ENCODE assay signal across 8 cellular contexts in the genomic region with DNA sequence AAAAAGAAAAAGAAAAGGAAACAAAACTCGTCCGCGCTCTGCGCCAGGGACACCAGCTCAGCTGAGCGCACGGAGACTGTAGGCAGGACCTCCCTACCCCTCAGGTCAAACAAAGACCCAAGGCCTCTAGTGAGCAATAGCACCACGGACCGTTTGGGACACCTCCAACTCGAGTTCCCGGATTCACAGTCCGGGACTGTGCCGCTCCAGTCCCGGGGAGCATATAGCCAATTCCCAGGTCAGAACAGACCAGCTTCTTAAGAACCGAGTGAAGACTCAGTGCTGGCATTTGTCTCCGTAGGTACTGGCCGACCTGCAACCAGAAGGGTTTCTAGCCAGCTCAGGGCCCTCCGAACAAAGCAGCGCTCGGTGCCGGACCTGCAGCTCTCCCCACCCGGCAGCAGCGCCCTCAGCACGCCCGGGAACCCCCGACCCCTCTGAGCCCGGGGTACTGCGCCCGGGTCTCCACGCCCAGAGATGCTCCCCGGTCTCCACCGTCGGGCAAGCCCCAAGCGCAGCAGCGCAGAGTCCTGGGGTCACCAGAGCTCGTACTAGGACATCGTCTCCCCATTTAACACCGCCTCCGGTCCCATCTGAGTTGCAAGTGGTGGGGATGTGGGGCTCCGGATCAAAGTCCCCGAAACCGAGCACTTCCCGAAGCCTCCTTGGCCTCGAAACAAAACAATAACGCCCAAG. TPM values are rescaled to one million over a fixed set of nuclear protein-coding genes. Genes with fewer than 3 reads are reported as not detected.
DNase-seq lines count a peak whose midpoint lies in the region; ATAC-seq and TF ChIP-seq lines count a peak whose summit lies in the region.

No MANE protein-coding gene starts in this region.

- H3K4me3 Mint-ChIP-seq in WTC11: peak overlapping the region; percentile 95
- H3K4me3 Mint-ChIP-seq in stimulated activated effector memory CD8-positive, alpha-beta T cell treated with anti-CD3 and anti-CD28 coated beads, Interleukin-12 subunit alpha, Interleukin-12 subunit beta, amount 100 ng/mL, for 72 hours: peak overlapping the region; percentile 80

- WGBS in right lobe of liver (ENCODE audit: insufficient coverage, low coverage, low lambda C conversion rate, missing lambda C conversion rate): under 1% methylated on average over 20 of the region's 44 CpGs

- intact Hi-C loops in right lobe of liver (cut with DNase I): loop anchor here in 1 of 2 donors (5.0 kb wide), 1 partner anchor 40 kb away; no protein-coding TSS in a partner anchor

- H3K9ac ChIP-seq in HUES48 (ENCODE audit: low read depth, low read length): peak overlapping the region; percentile 47

- H3K27me3 Mint-ChIP-seq in WTC11 (ENCODE audit: low read depth): peaks cover 20% of the 10 kb centered on the region

- H3K36me3 ChIP-seq in HUES48 (ENCODE audit: control insufficient read depth, insufficient read depth, low read length) (no peaks in the 10 kb centered on the region), right lobe of liver (no peaks in the 10 kb centered on the region)
- no peaks in the 10 kb centered on the region for H3K36me3 ChIP-seq in effector memory CD4-positive, alpha-beta T cell (ENCODE audit: control insufficient read depth, insufficient read depth, low read length)

- TF ChIP-seq POLR2A in right lobe of liver (IDR thresholded peaks at IDR 0.05): no peak

- TF ChIP-seq CTCF in WTC11 (IDR thresholded peaks at IDR 0.05) (no peak), right lobe of liver (IDR thresholded peaks at IDR 0.05) (no peak)

- H3K9me3 ChIP-seq in HUES48 (ENCODE audit: control insufficient read depth, insufficient read depth, low read length) (no peaks in the 10 kb centered on the region), right lobe of liver (no peaks in the 10 kb centered on the region)
- no peaks in the 10 kb centered on the region for H3K9me3 ChIP-seq in effector memory CD4-positive, alpha-beta T cell (ENCODE audit: control insufficient read depth, low read length)

- H3K27ac ChIP-seq in HUES48 (ENCODE audit: low read depth, low read length) (peak overlapping the region; percentile 59), right lobe of liver (peak overlapping the region; percentile 78 to 80 (median 79))
- peak overlapping the region; percentile 56 for H3K27ac ChIP-seq in effector memory CD4-positive, alpha-beta T cell (ENCODE audit: insufficient read depth, low read length, poor library complexity, severe bottlenecking)

- CTCF ChIA-PET in WTC11 (lab: Charles Lee): interaction anchor here (0.5 to 4.0 kb wide), 26 partner anchors 10 to 249 kb away, joined by 3 to 54 read pairs (median 4); no protein-coding TSS in a partner anchor

- POLR2A ChIA-PET in WTC11 (lab: Charles Lee): interaction anchor here (0.6 to 3.3 kb wide), 14 partner anchors 17 to 317 kb away, joined by 3 to 77 read pairs (median 5); partner anchors contain the start of gene SLC44A1

- H3K4me1 ChIP-seq in HUES48 (ENCODE audit: control insufficient read depth, insufficient read depth, low read length) (peaks cover 14% of the 10 kb centered on the region), right lobe of liver (peaks cover 0 to 40% (median 9%) of the 10 kb centered on the region in 4 donors)
- H3K4me1 ChIP-seq in effector memory CD4-positive, alpha-beta T cell (ENCODE audit: control insufficient read depth, insufficient read depth, low read length, poor library complexity, severe bottlenecking): peaks cover 9% of the 10 kb centered on the region

- H3K27me3 ChIP-seq in HUES48 (ENCODE audit: control insufficient read depth, insufficient read depth, low read length) (peaks cover 12% of the 10 kb centered on the region), right lobe of liver (no peaks in the 10 kb centered on the region)
- H3K27me3 ChIP-seq in effector memory CD4-positive, alpha-beta T cell (replicated peaks; ENCODE audit: control insufficient read depth, insufficient read depth, low read length, poor library complexity, severe bottlenecking): peaks cover 5% of the 10 kb centered on the region

- H3K36me3 Mint-ChIP-seq in WTC11: no peaks in the 10 kb centered on the region
- no peaks in the 10 kb centered on the region for H3K36me3 Mint-ChIP-seq in stimulated activated effector memory CD8-positive, alpha-beta T cell treated with anti-CD3 and anti-CD28 coated beads, Interleukin-12 subunit alpha, Interleukin-12 subunit beta, amount 100 ng/mL, for 72 hours

- ATAC-seq in WTC11: peak; percentile 36
- ATAC-seq in right lobe of liver: peak; percentile 58 to 63 (median 60)
- peak; percentile 47 for ATAC-seq in stimulated activated effector memory CD8-positive, alpha-beta T cell treated with anti-CD3 and anti-CD28 coated beads, Interleukin-12 subunit alpha, Interleukin-12 subunit beta, amount 100 ng/mL, for 72 hours
- no peak for ATAC-seq in HG02571 (IDR thresholded peaks at IDR 0.05; ENCODE audit: unreplicated experiment)

- H3K9me3 Mint-ChIP-seq in WTC11: no peaks in the 10 kb centered on the region
- H3K9me3 Mint-ChIP-seq in stimulated activated effector memory CD8-positive, alpha-beta T cell treated with anti-CD3 and anti-CD28 coated beads, Interleukin-12 subunit alpha, Interleukin-12 subunit beta, amount 100 ng/mL, for 72 hours: no peaks in the 10 kb centered on the region

- H3K27ac Mint-ChIP-seq in WTC11: peak overlapping the region; percentile 94
- no peak overlapping the region for H3K27ac Mint-ChIP-seq in stimulated activated effector memory CD8-positive, alpha-beta T cell treated with anti-CD3 and anti-CD28 coated beads, Interleukin-12 subunit alpha, Interleukin-12 subunit beta, amount 100 ng/mL, for 72 hours

- peak; percentile 70 for DNase-seq in DMS 273 (lab: John Stamatoyannopoulos, UW; ENCODE audit: unreplicated experiment)
- DNase-seq in WTC11 (ENCODE audit: low spot score): peak; percentile 53
- no peak for DNase-seq in effector memory CD4-positive, alpha-beta T cell
- DNase-seq in right lobe of liver: peak; percentile 72 to 79 (median 78)
- DNase-seq in stimulated activated effector memory CD8-positive, alpha-beta T cell treated with anti-CD3 and anti-CD28 coated beads, Interleukin-12 subunit alpha, Interleukin-12 subunit beta, amount 100 ng/mL, for 72 hours (ENCODE audit: low spot score in 2 of 2): peak; percentile 14 to 69
- no peak for DNase-seq in kidney glomerular epithelial cell (lab: John Stamatoyannopoulos, UW)

- H3K4me1 Mint-ChIP-seq in WTC11: peaks cover 23% of the 10 kb centered on the region
- peaks cover 7% of the 10 kb centered on the region for H3K4me1 Mint-ChIP-seq in stimulated activated effector memory CD8-positive, alpha-beta T cell treated with anti-CD3 and anti-CD28 coated beads, Interleukin-12 subunit alpha, Interleukin-12 subunit beta, amount 100 ng/mL, for 72 hours

- H3K4me3 ChIP-seq in HUES48 (ENCODE audit: low read depth, low read length) (peak overlapping the region; percentile 79), right lobe of liver (peak overlapping the region; percentile 69 to 90 (median 81))
- H3K4me3 ChIP-seq in effector memory CD4-positive, alpha-beta T cell (ENCODE audit: insufficient read depth, low read depth, low read length, poor library complexity, severe bottlenecking): peak overlapping the region; percentile 79

TF ChIP-seq in WTC11, 78 proteins besides CTCF, POLR2A, EP300 and RAD21 (continues in another document):
- no peak for TF ChIP-seq HMGA2 (CRISPR knock-in tag; IDR thresholded peaks at IDR 0.05)
- 0 out of 2 replicates have a peak, but pooled peaks have one; percentile 44 for TF ChIP-seq NFATC4 (CRISPR knock-in tag; IDR thresholded peaks at IDR 0.05)
- TF ChIP-seq, protein P1, sequence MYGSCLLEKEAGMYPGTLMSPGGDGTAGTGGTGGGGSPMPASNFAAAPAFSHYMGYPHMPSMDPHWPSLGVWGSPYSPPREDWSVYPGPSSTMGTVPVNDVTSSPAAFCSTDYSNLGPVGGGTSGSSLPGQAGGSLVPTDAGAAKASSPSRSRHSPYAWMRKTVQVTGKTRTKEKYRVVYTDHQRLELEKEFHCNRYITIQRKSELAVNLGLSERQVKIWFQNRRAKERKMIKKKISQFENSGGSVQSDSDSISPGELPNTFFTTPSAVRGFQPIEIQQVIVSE (CRISPR knock-in tag; IDR thresholded peaks at IDR 0.05; ENCODE audit: borderline replicate concordance): no peak
- TF ChIP-seq, protein P2, sequence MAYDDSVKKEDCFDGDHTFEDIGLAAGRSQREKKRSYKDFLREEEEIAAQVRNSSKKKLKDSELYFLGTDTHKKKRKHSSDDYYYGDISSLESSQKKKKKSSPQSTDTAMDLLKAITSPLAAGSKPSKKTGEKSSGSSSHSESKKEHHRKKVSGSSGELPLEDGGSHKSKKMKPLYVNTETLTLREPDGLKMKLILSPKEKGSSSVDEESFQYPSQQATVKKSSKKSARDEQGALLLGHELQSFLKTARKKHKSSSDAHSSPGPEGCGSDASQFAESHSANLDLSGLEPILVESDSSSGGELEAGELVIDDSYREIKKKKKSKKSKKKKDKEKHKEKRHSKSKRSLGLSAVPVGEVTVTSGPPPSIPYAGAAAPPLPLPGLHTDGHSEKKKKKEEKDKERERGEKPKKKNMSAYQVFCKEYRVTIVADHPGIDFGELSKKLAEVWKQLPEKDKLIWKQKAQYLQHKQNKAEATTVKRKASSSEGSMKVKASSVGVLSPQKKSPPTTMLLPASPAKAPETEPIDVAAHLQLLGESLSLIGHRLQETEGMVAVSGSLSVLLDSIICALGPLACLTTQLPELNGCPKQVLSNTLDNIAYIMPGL (CRISPR knock-in tag; IDR thresholded peaks at IDR 0.05): no peak
- no peak for TF ChIP-seq KAT7 (CRISPR knock-in tag; IDR thresholded peaks at IDR 0.05; ENCODE audit: borderline replicate concordance)
- no peak for TF ChIP-seq STAT6 (CRISPR knock-in tag; conservative IDR thresholded peaks at IDR 0.05; ENCODE audit: low read depth)
- TF ChIP-seq JAZF1 (CRISPR knock-in tag; IDR thresholded peaks at IDR 0.05): no peak

RNA-seq across cellular contexts. Expression of gene ABCA1, which starts 0.6 kb away (rescaled TPM):
- 4.6 to 7.8 TPM (median 5.8 TPM) in 3 replicates for total RNA-seq in WTC11 (2021)
- 100 to 1,000 TPM in 1 of 6 experiments, 10 to 100 TPM in 5; 45.8 to 107 (median 61.4) TPM for total RNA-seq in right lobe of liver

Comparison
In these comparisons a context has a peak if more than half of its experiments do, and no peak if none do; other contexts are left out.
1. DNase-seq: peak in DMS 273 (single experiment), WTC11 (single experiment), right lobe of liver (3 of 3) and stimulated activated effector memory CD8-positive, alpha-beta T cell treated with anti-CD3 and anti-CD28 coated beads, Interleukin-12 subunit alpha, Interleukin-12 subunit beta, amount 100 ng/mL, for 72 hours (2 of 2); none in effector memory CD4-positive, alpha-beta T cell (0 of 3) and kidney glomerular epithelial cell (single experiment).
2. Peak in every context shown above with its lines, with median percentiles within 50 percentile points of each other: H3K27ac ChIP-seq and H3K4me3 ChIP-seq.